Comparison of ENCODE assay signal across 16 cellular contexts in the genomic region with DNA sequence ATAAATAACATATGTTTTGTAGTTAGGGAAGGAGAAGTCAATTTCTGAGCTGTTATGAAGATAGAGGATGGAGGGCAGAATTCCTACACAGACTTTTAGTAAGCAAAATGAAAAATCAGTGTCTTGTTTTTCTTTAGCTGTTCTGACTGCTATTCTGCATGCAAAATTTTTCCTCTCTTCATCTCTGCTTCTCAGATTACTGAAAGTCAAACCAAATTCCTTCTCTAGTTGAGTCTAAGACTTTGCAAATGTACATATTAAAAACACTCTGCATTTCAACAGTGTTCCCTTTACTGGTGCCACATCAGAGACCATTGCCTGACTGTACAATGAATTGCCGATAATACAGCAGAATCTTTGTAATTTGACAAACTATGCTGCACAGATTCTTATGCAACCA.
DNase-seq lines count a peak whose midpoint lies in the region; ATAC-seq and TF ChIP-seq lines count a peak whose summit lies in the region.
"Had no signal": no experiment of that assay in that cellular context is flagged by ENCODE, and none has a peak within 500 bp of the region (broad histone marks: within the 10 kb centered on the region; RNA-seq: fewer than 3 reads in every experiment).

No MANE protein-coding gene starts in this region.

- no peak overlapping the region for H3K9ac ChIP-seq in adipocyte (ENCODE audit: low read length)

- no peaks in the 10 kb centered on the region for H3K27me3 Mint-ChIP-seq in activated T-cell treated with anti-CD3 and anti-CD28 coated beads, Interleukin-2, amount 50 U/mL, for 24 hours
- H3K27me3 Mint-ChIP-seq in natural killer cell (ENCODE audit: low read depth in 2 of 2): no peaks in the 10 kb centered on the region
- H3K27me3 Mint-ChIP-seq: CD4-positive, alpha-beta memory T cell had no signal

- no peaks in the 10 kb centered on the region for H3K36me3 Mint-ChIP-seq in activated T-cell treated with anti-CD3 and anti-CD28 coated beads, Interleukin-2, amount 50 U/mL, for 24 hours (ENCODE audit: low read depth)
- H3K36me3 Mint-ChIP-seq in natural killer cell: no peaks in the 10 kb centered on the region
- H3K36me3 Mint-ChIP-seq: CD4-positive, alpha-beta memory T cell had no signal

- H3K4me3 ChIP-seq in adipocyte (ENCODE audit: low read length) (no peak overlapping the region), sigmoid colon (no peak overlapping the region)

- DNase-seq in adipocyte (ENCODE audit: low read depth) (peak; percentile 64), fibroblast of peridontal ligament (ENCODE audit: extremely low read depth) (peak; percentile 35), iris pigment epithelial cell (ENCODE audit: low read depth) (peak; percentile 5), sigmoid colon (no peak), natural killer cell (no peak)
- DNase-seq in activated T-cell treated with anti-CD3 and anti-CD28 coated beads, Interleukin-2, amount 50 U/mL, for 24 hours: no peak
- DNase-seq: C1 segment of cervical spinal cord; Calu3; CD4-positive, alpha-beta memory T cell; COR-L47; DMS53; DMS79 treated with DMSO at 0.1 percent for 48 hours; GF-D8; H9 had no signal

- no peaks in the 10 kb centered on the region for H3K9me3 ChIP-seq in adipocyte (ENCODE audit: control insufficient read depth, low read length)
- no peaks in the 10 kb centered on the region for H3K9me3 ChIP-seq in sigmoid colon

- ATAC-seq in GM18519 (IDR thresholded peaks at IDR 0.05; ENCODE audit: low FRiP score, unreplicated experiment) (no peak), natural killer cell (no peak)
- ATAC-seq: HCT116 had no signal

- H3K36me3 ChIP-seq in adipocyte (ENCODE audit: control insufficient read depth, insufficient read depth, low read length, severe bottlenecking) (no peaks in the 10 kb centered on the region), sigmoid colon (no peaks in the 10 kb centered on the region)

- intact Hi-C loops in sigmoid colon (cut with DNase I): no loop called here
- intact Hi-C loops in natural killer cell (cut with micrococcal nuclease): no loop called here

- 96 to 98% methylated on average over 1 of the region's 1 CpG for WGBS in sigmoid colon, 2 donors

- H3K9me3 Mint-ChIP-seq in activated T-cell treated with anti-CD3 and anti-CD28 coated beads, Interleukin-2, amount 50 U/mL, for 24 hours: no peaks in the 10 kb centered on the region
- no peaks in the 10 kb centered on the region for H3K9me3 Mint-ChIP-seq in natural killer cell
- H3K9me3 Mint-ChIP-seq: CD4-positive, alpha-beta memory T cell; H9 had no signal

- TF ChIP-seq EP300 in sigmoid colon (IDR thresholded peaks at IDR 0.05): no peak

- H3K27ac Mint-ChIP-seq in activated T-cell treated with anti-CD3 and anti-CD28 coated beads, Interleukin-2, amount 50 U/mL, for 24 hours: no peak overlapping the region
- H3K27ac Mint-ChIP-seq in natural killer cell: no peak overlapping the region
- H3K27ac Mint-ChIP-seq: CD4-positive, alpha-beta memory T cell; H9 had no signal

- H3K4me3 Mint-ChIP-seq in activated T-cell treated with anti-CD3 and anti-CD28 coated beads, Interleukin-2, amount 50 U/mL, for 24 hours: no peak overlapping the region
- no peak overlapping the region for H3K4me3 Mint-ChIP-seq in natural killer cell
- H3K4me3 Mint-ChIP-seq: CD4-positive, alpha-beta memory T cell; H9 had no signal

- no peaks in the 10 kb centered on the region for H3K4me1 Mint-ChIP-seq in activated T-cell treated with anti-CD3 and anti-CD28 coated beads, Interleukin-2, amount 50 U/mL, for 24 hours (ENCODE audit: low read depth)
- H3K4me1 Mint-ChIP-seq in natural killer cell: no peaks in the 10 kb centered on the region
- H3K4me1 Mint-ChIP-seq: CD4-positive, alpha-beta memory T cell had no signal

- H3K27ac ChIP-seq in sigmoid colon: no peak overlapping the region

- TF ChIP-seq CTCF in sigmoid colon (IDR thresholded peaks at IDR 0.05): no peak
- no peak for TF ChIP-seq CTCF in natural killer cell (IDR thresholded peaks at IDR 0.05)

- TF ChIP-seq POLR2A in sigmoid colon (IDR thresholded peaks at IDR 0.05): no peak

- H3K4me1 ChIP-seq in adipocyte (ENCODE audit: control insufficient read depth, insufficient read depth, low read length): peaks cover 36% of the 10 kb centered on the region
- no peaks in the 10 kb centered on the region for H3K4me1 ChIP-seq in sigmoid colon

- H3K27me3 ChIP-seq in adipocyte (replicated peaks; ENCODE audit: control insufficient read depth, insufficient read depth, low read length) (no peaks in the 10 kb centered on the region), sigmoid colon (no peaks in the 10 kb centered on the region)

Comparison
In these comparisons a context has a peak if more than half of its experiments do, and no peak if none do; other contexts are left out.
1. DNase-seq: peak in adipocyte (single experiment), fibroblast of peridontal ligament (single experiment) and iris pigment epithelial cell (single experiment); none in activated T-cell treated with anti-CD3 and anti-CD28 coated beads, Interleukin-2, amount 50 U/mL, for 24 hours (single experiment), sigmoid colon (single experiment) and natural killer cell (single experiment).